In the genomic region with DNA sequence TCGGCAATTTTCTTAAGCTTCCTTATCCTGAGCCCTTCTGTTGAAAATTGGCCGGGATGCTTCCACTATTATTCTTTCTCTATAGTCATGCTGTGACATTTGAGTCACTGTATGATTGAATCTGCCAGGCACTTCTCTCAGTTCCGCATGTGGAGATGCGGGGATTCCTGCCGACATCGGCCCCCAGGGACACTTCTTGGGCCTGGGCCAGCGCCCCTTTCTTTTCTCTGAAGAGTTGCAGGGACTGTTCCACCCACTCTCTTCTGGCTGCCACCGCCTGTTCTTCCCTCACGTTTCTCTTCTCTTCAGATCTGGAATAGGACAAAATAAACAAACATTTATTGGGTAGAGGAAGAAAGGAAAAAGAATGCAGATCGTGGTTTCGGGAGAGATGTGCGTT, we compare ENCODE assay signal across 17 cellular contexts.
DNase-seq lines count a peak whose midpoint lies in the region; ATAC-seq and TF ChIP-seq lines count a peak whose summit lies in the region.
"Had no signal": no experiment of that assay in that cellular context is flagged by ENCODE, and none has a peak within 500 bp of the region (broad histone marks: within the 10 kb centered on the region; RNA-seq: fewer than 3 reads in every experiment).

No MANE protein-coding gene starts in this region.

- no peaks in the 10 kb centered on the region for H3K9me3 ChIP-seq in CD4-positive, alpha-beta T cell (ENCODE audit: control insufficient read depth, low read length)
- no peaks in the 10 kb centered on the region for H3K9me3 ChIP-seq in adrenal gland (replicated peaks in 1 of 3)
- H3K9me3 ChIP-seq: BLaER1 had no signal

- no peaks in the 10 kb centered on the region for H3K36me3 Mint-ChIP-seq in CD4-positive, alpha-beta T cell (ENCODE audit: low read depth)

- no peak for TF ChIP-seq CTCF in CD4-positive, alpha-beta T cell (IDR thresholded peaks at IDR 0.05)
- TF ChIP-seq CTCF in adrenal gland (IDR thresholded peaks at IDR 0.05), result no peak

- no peak for TF ChIP-seq POLR2A in adrenal gland (IDR thresholded peaks at IDR 0.05)

- H3K27ac ChIP-seq in CD4-positive, alpha-beta T cell (ENCODE audit: low read depth, low read length), result no peak overlapping the region
- H3K27ac ChIP-seq in adrenal gland, result no peak overlapping the region
- H3K27ac ChIP-seq: BLaER1, left lung had no signal

- no peaks in the 10 kb centered on the region for H3K4me1 Mint-ChIP-seq in CD4-positive, alpha-beta T cell (ENCODE audit: low read depth)
- H3K4me1 Mint-ChIP-seq: nephron had no signal

- intact Hi-C loops in CD4-positive, alpha-beta T cell (cut with DNase I, micrococcal nuclease), result no loop called here
- intact Hi-C loops in adrenal gland (cut with DNase I), result no loop called here

- no peaks in the 10 kb centered on the region for H3K4me1 ChIP-seq in adrenal gland (replicated peaks in 1 of 2)
- H3K4me1 ChIP-seq: BLaER1, left lung had no signal

- no peak overlapping the region for H3K27ac Mint-ChIP-seq in CD4-positive, alpha-beta T cell
- H3K27ac Mint-ChIP-seq: activated T-helper 2 cell treated with anti-CD3 and anti-CD28 coated beads, Interferon-gamma antibody, Interleukin-2, Interleukin-4, amounts not matched to agents 10 μg/mL and 5 μg/mL and 100 μg/mL, durations not matched to agents 14 hours and 24 hours and 36 hours; nephron; T-helper 1 cell treated with Interleukin-12 subunit alpha and Interleukin-12 subunit beta and Interleukin-4 antibody, amounts not matched to agents 30 μg/mL and 1 μg/mL, for 36 hours had no signal

- H3K9me3 Mint-ChIP-seq in CD4-positive, alpha-beta T cell, result peaks cover 5% of the 10 kb centered on the region
- H3K9me3 Mint-ChIP-seq: T-helper 1 cell treated with Interleukin-12 subunit alpha and Interleukin-12 subunit beta and Interleukin-4 antibody, amounts not matched to agents 30 μg/mL and 1 μg/mL, for 36 hours had no signal

- 72 to 75% (median 74%) methylated on average over 12 of the region's 12 CpGs for WGBS in adrenal gland, 4 donors

- DNase-seq in D341Med (ENCODE audit: low spot score), result peak; percentile 36
- peak; percentile 2 for DNase-seq in M059J (ENCODE audit: low read depth)
- DNase-seq in T1000 (lab: John Stamatoyannopoulos, UW), result peak; percentile 79
- DNase-seq in hepatic stellate cell (ENCODE audit: low spot score), result peak; percentile 42
- no peak for DNase-seq in CD4-positive, alpha-beta T cell
- DNase-seq in NCI-H128 (lab: John Stamatoyannopoulos, UW; ENCODE audit: unreplicated experiment), result no peak
- no peak for DNase-seq in adrenal gland
- DNase-seq: activated CD4-positive, alpha-beta T cell treated with anti-CD3 and anti-CD28 coated beads, Interleukin-2, amount 50 U/mL, for 1 hour; HCEC 1CT; left lung; NCI-H1436; OCI-M1 had no signal

- POLR2A ChIA-PET in CD4-positive, alpha-beta T cell (lab: Charles Lee), result no interaction called here

- H3K36me3 ChIP-seq in adrenal gland (replicated peaks in 1 of 2), result no peaks in the 10 kb centered on the region
- H3K36me3 ChIP-seq: BLaER1, left lung had no signal

- ATAC-seq in CD4-positive, alpha-beta T cell (ENCODE audit: poor library complexity), result no peak
- no peak for ATAC-seq in GM19467 (IDR thresholded peaks at IDR 0.05; ENCODE audit: unreplicated experiment)
- ATAC-seq: left lung had no signal

- H3K27me3 Mint-ChIP-seq in CD4-positive, alpha-beta T cell, result no peaks in the 10 kb centered on the region

- H3K27me3 ChIP-seq in CD4-positive, alpha-beta T cell (ENCODE audit: control insufficient read depth, insufficient read depth, low read length), result no peaks in the 10 kb centered on the region
- H3K27me3 ChIP-seq in adrenal gland, result no peaks in the 10 kb centered on the region
- H3K27me3 ChIP-seq: BLaER1, left lung had no signal

- CTCF ChIA-PET in CD4-positive, alpha-beta T cell (lab: Charles Lee), result no interaction called here

- H3K4me3 ChIP-seq in adrenal gland, result no peak overlapping the region
- H3K4me3 ChIP-seq: BLaER1, left lung had no signal

- H3K4me3 Mint-ChIP-seq in CD4-positive, alpha-beta T cell, result no peak overlapping the region
- H3K4me3 Mint-ChIP-seq: nephron; T-helper 1 cell treated with Interleukin-12 subunit alpha and Interleukin-12 subunit beta and Interleukin-4 antibody, amounts not matched to agents 30 μg/mL and 1 μg/mL, for 36 hours had no signal

Comparison
In these comparisons a context has a peak if more than half of its experiments do, and no peak if none do; other contexts are left out.
1. DNase-seq: peak in D341Med (single experiment), M059J (single experiment), T1000 (single experiment) and hepatic stellate cell (single experiment); none in CD4-positive, alpha-beta T cell (0 of 10), NCI-H128 (single experiment) and adrenal gland (0 of 7).